Comparison of ENCODE assay signal across 23 cellular contexts in genomic region chr18:9421096-9421495, GRCh38.
"Had no signal": no experiment of that assay in that cellular context is flagged by ENCODE, and none has a peak within 500 bp of the region (broad histone marks: within the 10 kb centered on the region; RNA-seq: fewer than 3 reads in every experiment).

No MANE protein-coding gene starts in this region.

- H3K27ac Mint-ChIP-seq: mesothelial cell of epicardium had no signal

- H3K4me3 ChIP-seq: coronary artery, dorsolateral prefrontal cortex, esophagus squamous epithelium, gastrocnemius medialis, heart right ventricle, left lung, lower lobe of right lung had no signal

- FAIRE-seq: colon, endothelial cell of umbilical vein, islet of Langerhans, keratinocyte had no signal

- H3K27ac ChIP-seq: coronary artery, dorsolateral prefrontal cortex, esophagus squamous epithelium, gastrocnemius medialis, heart right ventricle, left lung, lower lobe of right lung had no signal

- DNase-seq: dermis blood vessel endothelial cell; dorsolateral prefrontal cortex; effector CD4-positive, alpha-beta T cell; effector memory CD4-positive, alpha-beta T cell; esophagus squamous epithelium; foreskin fibroblast; foreskin melanocyte; gastrocnemius medialis; glutamatergic neuron; head of caudate nucleus; heart right ventricle; hippocampal formation; left cardiac atrium; left lung; left ventricle myocardium superior; lower lobe of right lung; mesenchymal stem cell had no signal

- H3K27me3 ChIP-seq: dorsolateral prefrontal cortex, esophagus squamous epithelium, gastrocnemius medialis, heart right ventricle, left lung had no signal

- H3K36me3 ChIP-seq: esophagus squamous epithelium, gastrocnemius medialis, heart right ventricle, left lung, lower lobe of right lung had no signal

- ATAC-seq: gastrocnemius medialis, heart right ventricle, left cardiac atrium, left lung, left ventricle myocardium superior, lower lobe of right lung had no signal

- H3K9me3 Mint-ChIP-seq: mesothelial cell of epicardium had no signal

- H3K9me3 ChIP-seq: esophagus squamous epithelium, gastrocnemius medialis, lower lobe of right lung had no signal

- H3K4me3 Mint-ChIP-seq: mesothelial cell of epicardium had no signal

- H3K36me3 Mint-ChIP-seq: mesothelial cell of epicardium had no signal
